In genomic region chr9:71665247-71665646, GRCh38 we compare ENCODE assay signal across 22 cellular contexts.
"Had no signal": no experiment of that assay in that cellular context is flagged by ENCODE, and none has a peak within 500 bp of the region (broad histone marks: within the 10 kb centered on the region; RNA-seq: fewer than 3 reads in every experiment).

No MANE protein-coding gene starts in this region.

- FAIRE-seq: colon, endothelial cell of umbilical vein, TTC549 had no signal

- H3K4me1 ChIP-seq: adrenal gland, ascending aorta had no signal

- H3K36me3 ChIP-seq: adrenal gland, ascending aorta, left lung, ovary, tibial nerve had no signal

- H3K9me3 ChIP-seq: adrenal gland, ascending aorta, left lung, ovary, tibial nerve had no signal

- H3K27me3 ChIP-seq: adrenal gland, ascending aorta, left lung, ovary, tibial nerve had no signal

- H3K4me3 ChIP-seq: adrenal gland, ascending aorta, left lung, lung, ovary, skin epidermis, tibial nerve had no signal

- H3K27ac ChIP-seq: adrenal gland, ascending aorta, left lung, ovary, tibial nerve had no signal

- ATAC-seq: activated CD4-positive, alpha-beta T cell treated with anti-CD3 and anti-CD28 coated beads for 36 hours; activated T-cell treated with anti-CD3 and anti-CD28 coated beads, Interleukin-2, amount 50 U/mL, for 4 hours; left lung; natural killer cell treated with Interleukin-12 subunit alpha and Interleukin-12 subunit beta and Interleukin-15 and Interleukin-18, amount 100 ng/mL, for 72 hours; right cardiac atrium had no signal

- DNase-seq: activated B cell treated with CpG ODN at 0.5 μM for 24 hours; activated CD4-positive, alpha-beta T cell treated with anti-CD3 and anti-CD28 coated beads for 36 hours; activated CD4-positive, alpha-beta T cell treated with anti-CD3 and anti-CD28 coated beads, Interleukin-2, amount 50 U/mL, for 4 hours; activated CD8-positive, alpha-beta memory T cell treated with anti-CD3 and anti-CD28 coated beads, Interleukin-2, amount 50 U/mL, for 48 hours; activated naive CD4-positive, alpha-beta T cell; activated T-cell treated with anti-CD3 and anti-CD28 coated beads, Interleukin-2, amount 50 U/mL, for 4 hours; adrenal gland; effector memory CD4-positive, alpha-beta T cell; foreskin fibroblast; left lung; ovary; right cardiac atrium; stimulated activated CD4-positive, alpha-beta T cell treated with anti-CD3 and anti-CD28 coated beads, Interleukin-1b, Interleukin-23, amount 100 ng/mL, for 48 hours; T-helper 1 cell had no signal
